ENCODE assay signal across 9 cellular contexts in the genomic region with DNA sequence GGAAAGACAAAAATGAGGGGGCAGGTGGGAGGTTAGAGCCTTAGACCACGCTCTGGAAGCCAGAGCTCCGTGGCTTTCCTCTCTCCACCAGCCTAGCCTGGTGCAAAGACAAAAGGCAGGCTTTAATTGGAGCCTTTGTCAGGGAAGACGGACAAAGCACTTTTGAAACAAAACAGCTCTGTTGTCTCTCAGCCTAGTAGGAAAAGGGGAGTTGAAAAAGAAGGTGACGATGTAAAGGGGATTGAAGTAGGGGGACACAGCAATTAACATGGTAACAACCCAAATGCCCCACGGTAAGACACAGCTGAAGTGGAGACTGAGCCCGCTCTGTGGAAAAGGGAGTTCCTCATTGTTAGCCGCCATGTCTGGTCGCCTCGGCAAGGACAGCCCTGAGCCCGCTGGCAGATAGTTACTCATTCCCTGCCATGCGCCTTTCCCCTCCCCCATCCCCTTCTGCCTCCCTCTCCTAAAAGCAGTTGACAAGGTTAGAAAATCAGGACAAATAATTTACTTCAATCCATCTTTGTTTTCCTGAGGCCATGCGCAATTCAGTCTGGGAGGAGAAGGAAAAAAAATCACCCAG.
DNase-seq lines count a peak whose midpoint lies in the region; ATAC-seq and TF ChIP-seq lines count a peak whose summit lies in the region.
"Had no signal": no experiment of that assay in that cellular context is flagged by ENCODE, and none has a peak within 500 bp of the region (broad histone marks: within the 10 kb centered on the region; RNA-seq: fewer than 3 reads in every experiment).

No MANE protein-coding gene starts in this region.

- peak; percentile 67 for DNase-seq in H7
- DNase-seq in SK-N-MC (ENCODE audit: low read depth, low spot score): no peak
- DNase-seq in hypothalamus (lab: John Stamatoyannopoulos, UW): peak in 37 of 51 donors; percentile 24 to 89 (median 63)
- no peak for DNase-seq in gastrocnemius medialis
- no peak for DNase-seq in DMS53 treated with DMSO at 0.1 percent for 48 hours (lab: John Stamatoyannopoulos, UW; ENCODE audit: unreplicated experiment)
- DNase-seq in NCI-H1436 (lab: John Stamatoyannopoulos, UW): no peak
- no peak for DNase-seq in activated CD4-positive, alpha-beta memory T cell treated with anti-CD3 and anti-CD28 coated beads, Interleukin-2, amount 10 ng/mL, durations not matched to agents 7 days and 5 days
- DNase-seq: NCI-H748 treated with DMSO at 0.1 percent for 48 hours had no signal

- no peaks in the 10 kb centered on the region for H3K9me3 Mint-ChIP-seq in activated CD4-positive, alpha-beta memory T cell treated with anti-CD3 and anti-CD28 coated beads, Interleukin-2, amount 10 ng/mL, durations not matched to agents 7 days and 5 days

- no peaks in the 10 kb centered on the region for H3K36me3 Mint-ChIP-seq in activated CD4-positive, alpha-beta memory T cell treated with anti-CD3 and anti-CD28 coated beads, Interleukin-2, amount 10 ng/mL, durations not matched to agents 7 days and 5 days (ENCODE audit: low read depth)

- no peak overlapping the region for H3K4me3 ChIP-seq in H7 (ENCODE audit: insufficient read depth, low read depth, low read length)
- H3K4me3 ChIP-seq in SK-N-MC: peak overlapping the region; percentile 43; the same call in 1 of the 2 replicates
- H3K4me3 ChIP-seq in gastrocnemius medialis: no peak overlapping the region

- ATAC-seq in gastrocnemius medialis (no peak), HG03039 (IDR thresholded peaks at IDR 0.05; ENCODE audit: unreplicated experiment) (no peak)

- peaks cover 68 to 75% of the 10 kb centered on the region in 2 donors for H3K4me1 ChIP-seq in gastrocnemius medialis

- no peak for TF ChIP-seq CTCF in gastrocnemius medialis (IDR thresholded peaks at IDR 0.05 in 4 of 5, conservative IDR thresholded peaks at IDR 0.05 in 1 of 5)

- CTCF ChIA-PET in activated CD4-positive, alpha-beta memory T cell treated with anti-CD3 and anti-CD28 coated beads, Interleukin-2, amount 10 ng/mL, durations not matched to agents 7 days and 5 days (lab: Charles Lee): interaction anchor here (0.9 to 1.3 kb wide), 2 partner anchors 18 to 61 kb away, joined by 5 read pairs; no protein-coding TSS in a partner anchor

- no peak for TF ChIP-seq POLR2A in gastrocnemius medialis (IDR thresholded peaks at IDR 0.05)

- in situ Hi-C loops in gastrocnemius medialis (cut with MboI; ENCODE audit: low sequenced_read_pairs in 4 of 4): no loop called here

- H3K27me3 ChIP-seq in H7 (ENCODE audit: control insufficient read depth, insufficient read depth, low read length) (no peaks in the 10 kb centered on the region), gastrocnemius medialis (no peaks in the 10 kb centered on the region)

- H3K9ac ChIP-seq in SK-N-MC (ENCODE audit: insufficient read length): no peak overlapping the region

- POLR2A ChIA-PET in activated CD4-positive, alpha-beta memory T cell treated with anti-CD3 and anti-CD28 coated beads, Interleukin-2, amount 10 ng/mL, durations not matched to agents 7 days and 5 days (lab: Charles Lee): no interaction called here

- intact Hi-C loops in gastrocnemius medialis (cut with DNase I; ENCODE audit: low total_unique reads): no loop called here

- H3K4me1 Mint-ChIP-seq in activated CD4-positive, alpha-beta memory T cell treated with anti-CD3 and anti-CD28 coated beads, Interleukin-2, amount 10 ng/mL, durations not matched to agents 7 days and 5 days: peaks cover 4% of the 10 kb centered on the region

- H3K4me3 Mint-ChIP-seq in activated CD4-positive, alpha-beta memory T cell treated with anti-CD3 and anti-CD28 coated beads, Interleukin-2, amount 10 ng/mL, durations not matched to agents 7 days and 5 days: no peak overlapping the region

- H3K36me3 ChIP-seq in H7 (replicated peaks; ENCODE audit: control insufficient read depth, insufficient read depth, low read length) (no peaks in the 10 kb centered on the region), SK-N-MC (ENCODE audit: insufficient read depth, low read length) (no peaks in the 10 kb centered on the region), gastrocnemius medialis (no peaks in the 10 kb centered on the region)

- no peak overlapping the region for H3K27ac Mint-ChIP-seq in activated CD4-positive, alpha-beta memory T cell treated with anti-CD3 and anti-CD28 coated beads, Interleukin-2, amount 10 ng/mL, durations not matched to agents 7 days and 5 days

- H3K27me3 Mint-ChIP-seq in activated CD4-positive, alpha-beta memory T cell treated with anti-CD3 and anti-CD28 coated beads, Interleukin-2, amount 10 ng/mL, durations not matched to agents 7 days and 5 days: no peaks in the 10 kb centered on the region

- no peaks in the 10 kb centered on the region for H3K9me3 ChIP-seq in SK-N-MC (ENCODE audit: low read depth, low read length)
- no peaks in the 10 kb centered on the region for H3K9me3 ChIP-seq in gastrocnemius medialis

- H3K27ac ChIP-seq in SK-N-MC (peak overlapping the region; percentile 97), gastrocnemius medialis (peak overlapping the region; percentile 71 to 79 (median 73))

Comparison
In these comparisons a context has a peak if more than half of its experiments do, and no peak if none do; other contexts are left out.
1. DNase-seq: peak in H7 (single experiment) and hypothalamus (37 of 51); none in SK-N-MC (single experiment), gastrocnemius medialis (0 of 2), DMS53 treated with DMSO at 0.1 percent for 48 hours (single experiment), NCI-H1436 (single experiment) and activated CD4-positive, alpha-beta memory T cell treated with anti-CD3 and anti-CD28 coated beads, Interleukin-2, amount 10 ng/mL, durations not matched to agents 7 days and 5 days (single experiment).